In genomic region chr2:58521803-58522602, GRCh38 we compare ENCODE assay signal across 11 cellular contexts.
A peak's percentile ranks its signal among the peaks of the same experiment; 100 is the strongest.
DNase-seq lines count a peak whose midpoint lies in the region; ATAC-seq and TF ChIP-seq lines count a peak whose summit lies in the region.
"Had no signal": no experiment of that assay in that cellular context is flagged by ENCODE, and none has a peak within 500 bp of the region (broad histone marks: within the 10 kb centered on the region; RNA-seq: fewer than 3 reads in every experiment).

No MANE protein-coding gene starts in this region.

- no peak overlapping the region for H3K9ac ChIP-seq in GM23248

- H2AFZ ChIP-seq in GM23248, result peak overlapping the region; percentile 35; the same call in 1 of the 2 replicates

- in situ Hi-C loops in GM23248 (cut with MboI), result no loop called here

- H3K9me3 Mint-ChIP-seq in nephron progenitor cell, result no peaks in the 10 kb centered on the region
- H3K9me3 Mint-ChIP-seq: activated T-helper 1 cell treated with anti-CD3 and anti-CD28 coated beads, Interleukin-12 subunit alpha, Interleukin-12 subunit beta, Interleukin-2, Interleukin-4 antibody, amounts not matched to agents 30 ng/mL and 10 ng/mL and 1 ng/mL, durations not matched to agents 14 hours and 24 hours and 36 hours had no signal

- peaks cover 15% of the 10 kb centered on the region for H3K4me1 ChIP-seq in GM23248 (ENCODE audit: insufficient read depth)
- no peaks in the 10 kb centered on the region for H3K4me1 ChIP-seq in effector memory CD4-positive, alpha-beta T cell (ENCODE audit: control insufficient read depth, insufficient read depth, low read length, poor library complexity, severe bottlenecking)

- TF ChIP-seq CTCF in nephron progenitor cell (IDR thresholded peaks at IDR 0.05), result no peak

- no peaks in the 10 kb centered on the region for H3K79me2 ChIP-seq in GM23248 (ENCODE audit: insufficient read depth)

- peak; percentile 73 for DNase-seq in GM23248
- DNase-seq in NCI-H2081 (lab: John Stamatoyannopoulos, UW), result peak; percentile 95 to 100
- peak; percentile 18 to 24 for DNase-seq in SHP77 (lab: John Stamatoyannopoulos, UW)
- no peak for DNase-seq in nephron progenitor cell
- no peak for DNase-seq in effector memory CD4-positive, alpha-beta T cell
- DNase-seq in stimulated activated CD4-positive, alpha-beta T cell treated with anti-CD3 and anti-CD28 coated beads, Interleukin-4, amount 100 ng/mL, for 4 hours, result no peak
- DNase-seq: activated CD4-positive, CD25-positive, alpha-beta regulatory T cell treated with anti-CD3 and anti-CD28 coated beads, Interleukin-2, amount 50 U/mL, for 72 hours; right cardiac atrium had no signal

- H3K9me2 ChIP-seq in GM23248 (ENCODE audit: insufficient read depth), result no peaks in the 10 kb centered on the region

- no peak overlapping the region for H3K4me3 ChIP-seq in GM23248
- H3K4me3 ChIP-seq in effector memory CD4-positive, alpha-beta T cell (ENCODE audit: insufficient read depth, low read depth, low read length, poor library complexity, severe bottlenecking), result no peak overlapping the region

- ATAC-seq in HG02642 (IDR thresholded peaks at IDR 0.05; ENCODE audit: poor library complexity, unreplicated experiment) (no peak), GM19467 (IDR thresholded peaks at IDR 0.05; ENCODE audit: unreplicated experiment) (no peak)
- ATAC-seq: right cardiac atrium had no signal

- H3K36me3 ChIP-seq in GM23248 (ENCODE audit: low read depth), result no peaks in the 10 kb centered on the region
- H3K36me3 ChIP-seq in effector memory CD4-positive, alpha-beta T cell (ENCODE audit: control insufficient read depth, insufficient read depth, low read length), result no peaks in the 10 kb centered on the region

- H3K27me3 ChIP-seq in GM23248 (replicated peaks; ENCODE audit: insufficient read depth), result no peaks in the 10 kb centered on the region
- H3K27me3 ChIP-seq in effector memory CD4-positive, alpha-beta T cell (replicated peaks; ENCODE audit: control insufficient read depth, insufficient read depth, low read length, poor library complexity, severe bottlenecking), result no peaks in the 10 kb centered on the region

- no peaks in the 10 kb centered on the region for H3K9me3 ChIP-seq in GM23248 (ENCODE audit: low read depth)
- no peaks in the 10 kb centered on the region for H3K9me3 ChIP-seq in effector memory CD4-positive, alpha-beta T cell (ENCODE audit: control insufficient read depth, low read length)

- H3K27me3 Mint-ChIP-seq in nephron progenitor cell (ENCODE audit: low read depth, poor library complexity), result peaks cover 3% of the 10 kb centered on the region

- peak overlapping the region; percentile 8 for H3K4me2 ChIP-seq in GM23248 (ENCODE audit: unreplicated experiment)

- 22 to 24% methylated on average over 8 of the region's 8 CpGs for WGBS in GM23248 (ENCODE audit: low coverage in 1 of 2, low lambda C conversion rate in 2 of 2, missing lambda C conversion rate in 2 of 2), 2 experiments

- peak overlapping the region; percentile 25 for H3K4me3 Mint-ChIP-seq in nephron progenitor cell
- H3K4me3 Mint-ChIP-seq: activated T-helper 1 cell treated with anti-CD3 and anti-CD28 coated beads, Interleukin-12 subunit alpha, Interleukin-12 subunit beta, Interleukin-2, Interleukin-4 antibody, amounts not matched to agents 30 ng/mL and 10 ng/mL and 1 ng/mL, durations not matched to agents 14 hours and 24 hours and 36 hours had no signal

- no peaks in the 10 kb centered on the region for H3K36me3 Mint-ChIP-seq in nephron progenitor cell (ENCODE audit: low read depth)

- H4K20me1 ChIP-seq in GM23248 (ENCODE audit: insufficient read depth), result no peaks in the 10 kb centered on the region

- H3K27ac ChIP-seq in GM23248, result no peak overlapping the region
- no peak overlapping the region for H3K27ac ChIP-seq in effector memory CD4-positive, alpha-beta T cell (ENCODE audit: insufficient read depth, low read length, poor library complexity, severe bottlenecking)

- H3K4me1 Mint-ChIP-seq in nephron progenitor cell, result peaks cover 17% of the 10 kb centered on the region

- no peak overlapping the region for H3K27ac Mint-ChIP-seq in nephron progenitor cell
- H3K27ac Mint-ChIP-seq: activated T-helper 1 cell treated with anti-CD3 and anti-CD28 coated beads, Interleukin-12 subunit alpha, Interleukin-12 subunit beta, Interleukin-2, Interleukin-4 antibody, amounts not matched to agents 30 ng/mL and 10 ng/mL and 1 ng/mL, durations not matched to agents 14 hours and 24 hours and 36 hours had no signal

- H3F3A ChIP-seq in GM23248 (ENCODE audit: insufficient read depth), result no peaks in the 10 kb centered on the region

Comparison
In these comparisons a context has a peak if more than half of its experiments do, and no peak if none do; other contexts are left out.
1. DNase-seq: peak in GM23248 (single experiment), NCI-H2081 (2 of 2) and SHP77 (2 of 2); none in nephron progenitor cell (single experiment), effector memory CD4-positive, alpha-beta T cell (0 of 3) and stimulated activated CD4-positive, alpha-beta T cell treated with anti-CD3 and anti-CD28 coated beads, Interleukin-4, amount 100 ng/mL, for 4 hours (0 of 2).